17 cellular contexts compared by ENCODE assay signal in the genomic region with DNA sequence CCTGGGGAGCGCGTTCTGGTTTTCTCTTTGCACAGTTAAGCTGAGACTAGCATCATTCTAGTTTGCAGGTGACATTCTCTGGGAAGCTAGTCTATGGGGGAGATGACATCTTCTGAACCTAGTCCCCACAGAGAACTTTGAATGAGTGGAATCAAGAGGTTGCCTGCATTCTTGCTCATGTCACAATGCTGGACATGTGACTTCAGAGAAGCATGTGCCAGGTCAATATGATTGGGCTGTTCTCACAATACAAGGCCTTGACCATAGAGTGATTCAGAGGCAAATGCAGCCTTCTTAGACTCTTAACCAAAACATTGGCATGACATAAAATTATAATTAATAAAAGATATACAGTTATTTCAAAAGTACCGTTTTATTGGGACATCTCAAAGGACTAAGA.
"Had no signal": no experiment of that assay in that cellular context is flagged by ENCODE, and none has a peak within 500 bp of the region (broad histone marks: within the 10 kb centered on the region; RNA-seq: fewer than 3 reads in every experiment).

No MANE protein-coding gene starts in this region.

- H3K27ac ChIP-seq: brain microvascular endothelial cell, esophagus muscularis mucosa, thoracic aorta, upper lobe of left lung, WERI-Rb-1 had no signal

- H3K4me3 ChIP-seq: esophagus muscularis mucosa, lung, thoracic aorta, upper lobe of left lung had no signal

- H3K36me3 ChIP-seq: brain microvascular endothelial cell, esophagus muscularis mucosa, thoracic aorta, upper lobe of left lung, WERI-Rb-1 had no signal

- ATAC-seq: activated CD8-positive, alpha-beta T cell treated with anti-CD3 and anti-CD28 coated beads for 36 hours; effector memory CD8-positive, alpha-beta T cell; left lobe of liver; naive thymus-derived CD4-positive, alpha-beta T cell had no signal

- H3K4me1 ChIP-seq: esophagus muscularis mucosa had no signal

- DNase-seq: activated CD4-positive, alpha-beta T cell treated with anti-CD3 and anti-CD28 coated beads, Interleukin-2, amount 10 ng/mL, durations not matched to agents 7 days and 5 days; activated CD4-positive, CD25-positive, alpha-beta regulatory T cell treated with anti-CD3 and anti-CD28 coated beads, Interleukin-2, amount 50 U/mL, for 72 hours; activated CD8-positive, alpha-beta T cell treated with anti-CD3 and anti-CD28 coated beads for 36 hours; aorta; brain microvascular endothelial cell; central memory CD4-positive, alpha-beta T cell; effector memory CD8-positive, alpha-beta T cell; naive thymus-derived CD4-positive, alpha-beta T cell; stimulated activated CD4-positive, alpha-beta T cell treated with anti-CD3 and anti-CD28 coated beads, Interleukin-4, amount 100 ng/mL, for 24 hours; stimulated activated naive CD4-positive, alpha-beta T cell treated with Interleukin-2 at 50 U/mL for 16 hours; upper lobe of left lung; WERI-Rb-1 had no signal

- H3K27me3 ChIP-seq: brain microvascular endothelial cell, esophagus muscularis mucosa, upper lobe of left lung had no signal

- FAIRE-seq: TTC549 had no signal

- H3K9me3 ChIP-seq: esophagus muscularis mucosa, thoracic aorta, upper lobe of left lung had no signal
